ENCODE assay signal across 15 cellular contexts in the genomic region with DNA sequence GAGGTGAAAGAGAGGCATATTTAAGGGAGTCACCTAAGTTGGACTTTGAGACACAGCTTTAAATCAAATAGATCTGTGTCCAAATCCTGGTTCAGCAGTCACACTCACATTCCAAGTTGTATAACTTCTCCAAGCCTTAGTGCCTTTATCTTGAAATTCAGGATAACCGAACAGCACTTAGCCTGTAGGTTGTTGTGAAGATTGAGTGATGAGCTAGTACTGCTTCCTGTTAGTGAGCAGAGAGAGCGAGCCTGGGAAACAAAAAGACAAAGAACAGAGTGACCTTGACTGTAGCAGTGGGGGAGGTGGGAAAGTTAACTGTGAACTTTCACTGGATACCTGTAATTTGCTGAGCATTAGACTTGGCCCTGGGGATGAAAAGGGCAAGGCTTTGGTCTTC. TPM values are rescaled to one million over a fixed set of nuclear protein-coding genes. Genes with fewer than 3 reads are reported as not detected.
A peak's percentile ranks its signal among the peaks of the same experiment; 100 is the strongest.
DNase-seq lines count a peak whose midpoint lies in the region; ATAC-seq, FAIRE-seq and TF ChIP-seq lines count a peak whose summit lies in the region.
"Had no signal": no experiment of that assay in that cellular context is flagged by ENCODE, and none has a peak within 500 bp of the region (broad histone marks: within the 10 kb centered on the region; RNA-seq: fewer than 3 reads in every experiment).

No MANE protein-coding gene starts in this region.

- H3K79me2 ChIP-seq in OCI-LY1 (ENCODE audit: insufficient read depth, low read length) (peaks cover 58% of the 10 kb centered on the region), H1 (ENCODE audit: control insufficient read depth in 1 of 2, insufficient read depth in 2 of 2, low read length in 2 of 2) (peaks cover 3 to 90% of the 10 kb centered on the region in 2 experiments)

- H3F3A ChIP-seq in OCI-LY1 (ENCODE audit: insufficient read depth, low read length), result no peaks in the 10 kb centered on the region

- H2BK5ac ChIP-seq in H1 (ENCODE audit: low read depth, low read length), result no peak overlapping the region

- 66% methylated on average over 2 of the region's 2 CpGs; no CpG with 5 or more reads in 1 of the 2 experiments for WGBS in H1 (ENCODE audit: extremely low coverage in 1 of 2, insufficient coverage in 1 of 2, insufficient read length in 1 of 2, insufficient replicate concordance in 2 of 2, low coverage in 1 of 2, low lambda C conversion rate in 2 of 2, missing lambda C conversion rate in 1 of 2), 2 experiments
- WGBS in esophagus muscularis mucosa, result 37% methylated on average over 2 of the region's 2 CpGs

- H3K27ac ChIP-seq in OCI-LY1 (ENCODE audit: low read depth, low read length, poor library complexity, severe bottlenecking), result peak overlapping the region; percentile 34
- H3K27ac ChIP-seq in H1 (ENCODE audit: low read depth, low read length), result no peak overlapping the region
- H3K27ac ChIP-seq in naive thymus-derived CD4-positive, alpha-beta T cell (ENCODE audit: low read depth, low read length), result peak overlapping the region; percentile 26
- peak overlapping the region in 2 of 4 donors; percentile 6 to 13 for H3K27ac ChIP-seq in esophagus muscularis mucosa (replicated peaks in 1 of 4)
- H3K27ac ChIP-seq: SJSA1, upper lobe of left lung had no signal

- no peak overlapping the region for H2AFZ ChIP-seq in OCI-LY1 (ENCODE audit: low read length)
- no peak overlapping the region for H2AFZ ChIP-seq in H1 (ENCODE audit: low read length)

- peak overlapping the region; percentile 77; the same call in 1 of the 2 replicates for H2BK12ac ChIP-seq in H1 (ENCODE audit: low read depth, low read length)

- peak; percentile 70 for FAIRE-seq in H1 (lab: Jason Lieb, UNC)
- FAIRE-seq: D721Med, GM12892 had no signal

- BruUV-seq in Caco-2 (replicated peaks; lab: Mats Ljungman, UMichigan), result no TSS peak

- H3K4me1 Mint-ChIP-seq in Caco-2 (ENCODE audit: low read depth, unreplicated experiment), result peaks cover 36% of the 10 kb centered on the region
- H3K4me1 Mint-ChIP-seq in naive thymus-derived CD4-positive, alpha-beta T cell, result peaks cover 43 to 63% (median 52%) of the 10 kb centered on the region in 7 donors

- H3K18ac ChIP-seq in H1 (ENCODE audit: extremely low read depth, low read length), result no peak overlapping the region

- H3K56ac ChIP-seq in H1 (replicated peaks; ENCODE audit: insufficient read length, low read depth, low read length), result no peak overlapping the region

- DNase-seq in Caco-2, result peak in 1 of 2 experiments; percentile 32
- no peak for DNase-seq in H1 (ENCODE audit: low read depth in 1 of 2, low spot score in 2 of 2)
- DNase-seq in naive thymus-derived CD4-positive, alpha-beta T cell, result peak in 2 of 9 donors; percentile 14 to 16
- DNase-seq in esophagus muscularis mucosa (ENCODE audit: extremely low spot score), result no peak
- DNase-seq: activated CD4-positive, alpha-beta T cell treated with anti-CD3 and anti-CD28 coated beads, Interleukin-2, amount 50 U/mL, for 48 hours; kidney glomerular epithelial cell; right cardiac atrium; upper lobe of left lung had no signal

- intact Hi-C loops in Caco-2 (cut with micrococcal nuclease; ENCODE audit: unreplicated experiment), result loop anchor here (1.0 kb wide), 1 partner anchor 8 kb away; no protein-coding TSS in a partner anchor
- intact Hi-C loops in naive thymus-derived CD4-positive, alpha-beta T cell (cut with micrococcal nuclease), result no loop called here
- intact Hi-C loops in esophagus muscularis mucosa (cut with DNase I), result no loop called here

- H3K9me3 ChIP-seq in Caco-2 (no peaks in the 10 kb centered on the region), OCI-LY1 (ENCODE audit: low read length) (no peaks in the 10 kb centered on the region), H1 (ENCODE audit: insufficient read depth in 2 of 2, low read depth in 1 of 2, low read length in 1 of 2) (no peaks in the 10 kb centered on the region), esophagus muscularis mucosa (no peaks in the 10 kb centered on the region)
- H3K9me3 ChIP-seq in naive thymus-derived CD4-positive, alpha-beta T cell (ENCODE audit: control insufficient read depth in 2 of 3, low read length in 3 of 3), result no peaks in the 10 kb centered on the region
- H3K9me3 ChIP-seq: SJSA1, upper lobe of left lung had no signal

- H4K20me1 ChIP-seq in OCI-LY1 (ENCODE audit: insufficient read depth, low read length), result no peaks in the 10 kb centered on the region
- peaks cover 18 to 26% of the 10 kb centered on the region in 2 experiments for H4K20me1 ChIP-seq in H1 (replicated peaks in 1 of 2; ENCODE audit: control insufficient read depth in 1 of 2, insufficient read depth in 2 of 2, low read length in 2 of 2)

- peak overlapping the region; percentile 8 for H3K27ac Mint-ChIP-seq in Caco-2 (ENCODE audit: unreplicated experiment)
- H3K27ac Mint-ChIP-seq in naive thymus-derived CD4-positive, alpha-beta T cell, result peak overlapping the region; percentile 32 to 81 (median 63)

- TF ChIP-seq POLR2A in H1 (IDR thresholded peaks at IDR 0.05; ENCODE audit: control extremely low read depth in 1 of 2, low read depth in 2 of 2, low read length in 2 of 2), result no peak
- TF ChIP-seq POLR2A in esophagus muscularis mucosa (IDR thresholded peaks at IDR 0.05; ENCODE audit: low read depth), result no peak

- no peak overlapping the region for H2BK15ac ChIP-seq in H1 (ENCODE audit: low read length)

- no peak overlapping the region for H2BK120ac ChIP-seq in H1 (replicated peaks; ENCODE audit: low read depth, low read length)

- H3K36me3 ChIP-seq in Caco-2 (ENCODE audit: control insufficient read depth, insufficient read depth, low read length) (no peaks in the 10 kb centered on the region), OCI-LY1 (ENCODE audit: insufficient read depth, low read length) (peaks cover 14% of the 10 kb centered on the region), H1 (ENCODE audit: control insufficient read depth in 2 of 4, insufficient read depth in 4 of 4, low read length in 3 of 4) (no peaks in the 10 kb centered on the region), esophagus muscularis mucosa (peaks cover 0 to 6% (median 4%) of the 10 kb centered on the region in 4 donors)
- H3K36me3 ChIP-seq in naive thymus-derived CD4-positive, alpha-beta T cell (ENCODE audit: control insufficient read depth in 2 of 3, insufficient read depth in 3 of 3, low read length in 3 of 3), result peaks cover 0 to 7% (median 3%) of the 10 kb centered on the region in 3 experiments

- H2AK5ac ChIP-seq in H1 (ENCODE audit: low read depth, low read length), result peak overlapping the region; percentile 47; the same call in 1 of the 2 replicates

- ATAC-seq in naive thymus-derived CD4-positive, alpha-beta T cell, result peak; percentile 26
- ATAC-seq in GM18909 (IDR thresholded peaks at IDR 0.05; ENCODE audit: poor library complexity, unreplicated experiment) (no peak), GM19397 (IDR thresholded peaks at IDR 0.05; ENCODE audit: unreplicated experiment) (no peak), GM19455 (IDR thresholded peaks at IDR 0.05; ENCODE audit: unreplicated experiment) (no peak)

- H3K4me1 ChIP-seq in Caco-2 (peaks cover 18% of the 10 kb centered on the region), OCI-LY1 (ENCODE audit: insufficient read depth, low read length, severe bottlenecking) (peaks cover 17% of the 10 kb centered on the region), H1 (replicated peaks in 1 of 4; ENCODE audit: control insufficient read depth in 3 of 4, insufficient read depth in 4 of 4, low read length in 3 of 4) (peaks cover 5 to 7% (median 5%) of the 10 kb centered on the region in 4 experiments; a peak in 6 of 7 replicates), esophagus muscularis mucosa (peaks cover 41 to 60% (median 58%) of the 10 kb centered on the region in 4 donors)
- H3K4me1 ChIP-seq in naive thymus-derived CD4-positive, alpha-beta T cell (ENCODE audit: control insufficient read depth in 2 of 2, insufficient read depth in 2 of 2, low read length in 2 of 2), result peaks cover 2 to 19% of the 10 kb centered on the region in 2 donors

- peaks cover 19% of the 10 kb centered on the region for H3K79me1 ChIP-seq in H1 (ENCODE audit: low read depth, low read length)

- H3K9ac ChIP-seq in OCI-LY1 (ENCODE audit: low read length), result peak overlapping the region; percentile 11; the same call in 1 of the 2 replicates
- H3K9ac ChIP-seq in H1 (replicated peaks in 1 of 4; ENCODE audit: extremely low read depth in 1 of 4, low read depth in 3 of 4, low read length in 3 of 4), result no peak overlapping the region

- peak overlapping the region; percentile 9 for H3K4me3 Mint-ChIP-seq in Caco-2 (ENCODE audit: unreplicated experiment)
- peak overlapping the region in 9 of 10 donors; percentile 16 to 58 (median 26) for H3K4me3 Mint-ChIP-seq in naive thymus-derived CD4-positive, alpha-beta T cell

- H3K9me3 Mint-ChIP-seq in Caco-2 (ENCODE audit: unreplicated experiment), result no peaks in the 10 kb centered on the region
- H3K9me3 Mint-ChIP-seq in naive thymus-derived CD4-positive, alpha-beta T cell, result peaks cover 0 to 1% (median 0%) of the 10 kb centered on the region in 11 donors

- CTCF ChIA-PET in Caco-2 (lab: Charles Lee) (interaction anchor here (0.8 to 1.0 kb wide), 2 partner anchors 8 to 51 kb away, joined by 3 to 4 read pairs; no protein-coding TSS in a partner anchor), H1 (lab: Charles Lee; ENCODE audit: partially characterized antibody) (interaction anchor here (1.0 to 3.5 kb wide), 5 partner anchors 8 to 53 kb away, joined by 3 to 14 read pairs (median 3); no protein-coding TSS in a partner anchor)
- CTCF ChIA-PET in naive thymus-derived CD4-positive, alpha-beta T cell (lab: Charles Lee), result interaction anchor here (0.6 to 1.0 kb wide), 3 partner anchors 8 to 336 kb away, joined by 3 to 4 read pairs (median 4); no protein-coding TSS in a partner anchor

- H4K5ac ChIP-seq in H1 (ENCODE audit: insufficient read length, low read depth, low read length), result no peak overlapping the region

- H4K91ac ChIP-seq in H1 (replicated peaks; ENCODE audit: insufficient read length, low read length), result no peak overlapping the region

- H3K14ac ChIP-seq in H1 (ENCODE audit: insufficient read length), result no peak overlapping the region

- no peak overlapping the region for H3K4ac ChIP-seq in H1 (replicated peaks; ENCODE audit: insufficient read length, low read depth, low read length)

- TF ChIP-seq CTCF in Caco-2 (IDR thresholded peaks at IDR 0.05; ENCODE audit: insufficient read depth in 1 of 2, low read depth in 1 of 2, low read length in 1 of 2, severe bottlenecking in 1 of 2, unreplicated experiment in 1 of 2) (no peak), OCI-LY1 (IDR thresholded peaks at IDR 0.05; ENCODE audit: low read length) (no peak), H1 (IDR thresholded peaks at IDR 0.05; ENCODE audit: control extremely low read depth in 1 of 3, insufficient read depth in 1 of 3, low read depth in 1 of 3, low read length in 3 of 3) (no peak), esophagus muscularis mucosa (IDR thresholded peaks at IDR 0.05) (no peak)

- H2BK20ac ChIP-seq in H1 (ENCODE audit: low read length), result no peak overlapping the region

- H4K8ac ChIP-seq in H1 (ENCODE audit: extremely low read depth, insufficient read depth, low read length), result no peak overlapping the region

- peaks cover 19% of the 10 kb centered on the region for H3K36me3 Mint-ChIP-seq in Caco-2 (ENCODE audit: insufficient read depth, unreplicated experiment)
- peaks cover 0 to 12% (median 4%) of the 10 kb centered on the region in 5 donors for H3K36me3 Mint-ChIP-seq in naive thymus-derived CD4-positive, alpha-beta T cell

- H3K9me2 ChIP-seq in OCI-LY1 (ENCODE audit: low read depth, low read length), result no peaks in the 10 kb centered on the region

- POLR2A ChIA-PET in Caco-2 (lab: Charles Lee) (interaction anchor here (0.6 to 1.5 kb wide), 3 partner anchors 23 to 32 kb away, joined by 4 to 9 read pairs (median 5); no protein-coding TSS in a partner anchor), H1 (lab: Charles Lee; ENCODE audit: partially characterized antibody) (interaction anchor here (0.7 to 2.2 kb wide), 9 partner anchors 12 to 538 kb away, joined by 3 to 13 read pairs (median 3); a partner anchor contains a TSS)
- POLR2A ChIA-PET in naive thymus-derived CD4-positive, alpha-beta T cell (lab: Charles Lee), result interaction anchor here (1.5 kb wide), 1 partner anchor 131 kb away, joined by 6 read pairs; a partner anchor contains a TSS

- H3K4me2 ChIP-seq in OCI-LY1 (ENCODE audit: low read length), result no peak overlapping the region
- H3K4me2 ChIP-seq in H1 (ENCODE audit: insufficient read depth in 1 of 2, low read depth in 2 of 2, low read length in 2 of 2), result peak overlapping the region; percentile 33 to 59; a peak in 2 of 4 replicates

- TF ChIP-seq EP300 in H1 (IDR thresholded peaks at IDR 0.05; ENCODE audit: borderline replicate concordance in 1 of 2, low read depth in 2 of 2, low read length in 2 of 2), result no peak
- TF ChIP-seq EP300 in esophagus muscularis mucosa (IDR thresholded peaks at IDR 0.05), result no peak

- H3K27me3 Mint-ChIP-seq in Caco-2 (ENCODE audit: insufficient read depth, unreplicated experiment), result no peaks in the 10 kb centered on the region
- H3K27me3 Mint-ChIP-seq in naive thymus-derived CD4-positive, alpha-beta T cell, result no peaks in the 10 kb centered on the region

- H3K27me3 ChIP-seq in Caco-2 (replicated peaks; ENCODE audit: control insufficient read depth, insufficient read depth, low read length), result no peaks in the 10 kb centered on the region
- H3K27me3 ChIP-seq in OCI-LY1 (ENCODE audit: insufficient read depth, low read length), result no peaks in the 10 kb centered on the region
- H3K27me3 ChIP-seq in H1 (replicated peaks in 1 of 4; ENCODE audit: control insufficient read depth in 3 of 4, extremely low read depth in 1 of 4, insufficient read depth in 3 of 4, low read length in 3 of 4), result no peaks in the 10 kb centered on the region
- no peaks in the 10 kb centered on the region for H3K27me3 ChIP-seq in naive thymus-derived CD4-positive, alpha-beta T cell (ENCODE audit: control insufficient read depth in 2 of 2, insufficient read depth in 2 of 2, low read length in 2 of 2)
- H3K27me3 ChIP-seq in esophagus muscularis mucosa, result no peaks in the 10 kb centered on the region
- H3K27me3 ChIP-seq: SJSA1, upper lobe of left lung had no signal

- H3K23ac ChIP-seq in H1 (ENCODE audit: insufficient read length), result no peak overlapping the region

- TF ChIP-seq RAD21 in H1 (IDR thresholded peaks at IDR 0.05 in 1 of 2, conservative IDR thresholded peaks at IDR 0.05 in 1 of 2; ENCODE audit: low read depth in 2 of 2, low read length in 2 of 2), result no peak

- H3K4me3 ChIP-seq in Caco-2 (ENCODE audit: low read depth, low read length) (no peak overlapping the region), OCI-LY1 (ENCODE audit: low read depth, low read length, poor library complexity, severe bottlenecking) (no peak overlapping the region), H1 (ENCODE audit: extremely low read depth in 1 of 4, insufficient read depth in 2 of 4, low read depth in 3 of 4, low read length in 4 of 4) (no peak overlapping the region), esophagus muscularis mucosa (no peak overlapping the region)
- H3K4me3 ChIP-seq in naive thymus-derived CD4-positive, alpha-beta T cell (ENCODE audit: low read length), result no peak overlapping the region
- H3K4me3 ChIP-seq: SJSA1, upper lobe of left lung had no signal

- no peaks in the 10 kb centered on the region for H3K23me2 ChIP-seq in H1 (ENCODE audit: low read depth, low read length)

RNA-seq across cellular contexts. Expression of a gene that starts 22.4 kb away (rescaled TPM):
- total RNA-seq in Caco-2 (2022) (39.3 and 41.3 TPM in 2 replicates), esophagus muscularis mucosa (10 to 100 TPM; 21.4 to 60.9 (median 36.4) TPM)
- total RNA-seq in H1 (2021; fragmentation: NEBNext Ultra II Directional; extraction: Animal tissue kit (Norgen Biotek cat#: 25700)), result 41.9 and 45.6 TPM in 2 replicates
- 17.1 and 21.8 TPM in 2 replicates for polyA plus RNA-seq in H1 (2011; rRNA removed)
- polyA plus RNA-seq in H1 (2011; cell fraction: cytosol; rRNA removed), result 11.3 TPM
- 20.4 TPM for polyA plus RNA-seq in H1 (2011; cell fraction: nucleus; rRNA removed)
- 27.3 to 34.0 TPM (median 31.2 TPM) in 4 replicates for polyA plus RNA-seq in H1 (2012, experiment 1 of 2)
- 20.2 TPM for polyA plus RNA-seq in H1 (2012, experiment 2 of 2)
- polyA plus RNA-seq in H1 (2013, experiment 1 of 2), result 27.3 TPM
- 28.9 TPM for polyA plus RNA-seq in H1 (2013, experiment 2 of 2)
- 16.0 and 35.9 TPM in 2 replicates for polyA minus RNA-seq in H1 (2011; rRNA and poly(A)+ RNA removed)
- polyA minus RNA-seq in H1 (2011; cell fraction: cytosol; rRNA and poly(A)+ RNA removed), result 18.1 TPM
- polyA minus RNA-seq in H1 (2011; cell fraction: nucleus; rRNA and poly(A)+ RNA removed), result 20.5 TPM
- 10 to 100 TPM; 26.4 to 51.2 (median 35.5) TPM for total RNA-seq in naive thymus-derived CD4-positive, alpha-beta T cell
- 10 to 100 TPM in 1 of 2 donors, 1 to 10 TPM in 1; 3.5 to 12.3 TPM for polyA plus RNA-seq in naive thymus-derived CD4-positive, alpha-beta T cell

RNA-seq across cellular contexts. Expression of a gene that starts 38.8 kb away (rescaled TPM):
- total RNA-seq in Caco-2 (2022), result 2.3 and 2.4 TPM in 2 replicates
- total RNA-seq in H1 (2021; fragmentation: NEBNext Ultra II Directional; extraction: Animal tissue kit (Norgen Biotek cat#: 25700)), result 1.1 and 2.2 TPM in 2 replicates
- 3.7 and 3.8 TPM in 2 replicates for polyA plus RNA-seq in H1 (2011; rRNA removed)
- polyA plus RNA-seq in H1 (2011; cell fraction: cytosol; rRNA removed), result 0.93 TPM
- 5.8 TPM for polyA plus RNA-seq in H1 (2011; cell fraction: nucleus; rRNA removed)
- 0.95 to 2.8 TPM (median 1.9 TPM) in 4 replicates for polyA plus RNA-seq in H1 (2012, experiment 1 of 2)
- polyA plus RNA-seq in H1 (2012, experiment 2 of 2), result 0.91 TPM
- polyA plus RNA-seq in H1 (2013, experiment 1 of 2), result 2.6 TPM
- 2.4 TPM for polyA plus RNA-seq in H1 (2013, experiment 2 of 2)
- polyA minus RNA-seq in H1 (2011; rRNA and poly(A)+ RNA removed), result not detected in 2 replicates
- polyA minus RNA-seq in H1 (2011; cell fraction: cytosol; rRNA and poly(A)+ RNA removed), result not detected
- 2.3 TPM for polyA minus RNA-seq in H1 (2011; cell fraction: nucleus; rRNA and poly(A)+ RNA removed)
- total RNA-seq in naive thymus-derived CD4-positive, alpha-beta T cell, result 1 to 10 TPM; 2.0 to 8.1 (median 6.0) TPM
- 1 to 10 TPM in 1 of 2 donors, under 1 TPM in 1; 0.97 to 1.2 TPM for polyA plus RNA-seq in naive thymus-derived CD4-positive, alpha-beta T cell
- 10 to 100 TPM in 3 of 4 donors, 1 to 10 TPM in 1; 7.9 to 15.2 (median 12.8) TPM for total RNA-seq in esophagus muscularis mucosa

RNA-seq across cellular contexts. Expression of a gene that starts 51.6 kb away (rescaled TPM):
- total RNA-seq in Caco-2 (2022) (215 and 217 TPM in 2 replicates), esophagus muscularis mucosa (10 to 100 TPM; 47.1 to 70.6 (median 59.2) TPM)
- total RNA-seq in H1 (2021; fragmentation: NEBNext Ultra II Directional; extraction: Animal tissue kit (Norgen Biotek cat#: 25700)), result 112 and 116 TPM in 2 replicates
- polyA plus RNA-seq in H1 (2011; rRNA removed), result 128 and 182 TPM in 2 replicates
- polyA plus RNA-seq in H1 (2011; cell fraction: cytosol; rRNA removed), result 107 TPM
- polyA plus RNA-seq in H1 (2011; cell fraction: nucleus; rRNA removed), result 485 TPM
- 120 to 133 TPM (median 129 TPM) in 4 replicates for polyA plus RNA-seq in H1 (2012, experiment 1 of 2)
- polyA plus RNA-seq in H1 (2012, experiment 2 of 2), result 128 TPM
- 81.5 TPM for polyA plus RNA-seq in H1 (2013, experiment 1 of 2)
- 77.1 TPM for polyA plus RNA-seq in H1 (2013, experiment 2 of 2)
- polyA minus RNA-seq in H1 (2011; rRNA and poly(A)+ RNA removed), result 93.9 and 120 TPM in 2 replicates
- 99.0 TPM for polyA minus RNA-seq in H1 (2011; cell fraction: cytosol; rRNA and poly(A)+ RNA removed)
- 145 TPM for polyA minus RNA-seq in H1 (2011; cell fraction: nucleus; rRNA and poly(A)+ RNA removed)
- 100 to 1,000 TPM in 4 of 5 experiments, 10 to 100 TPM in 1; 98.3 to 143 (median 118) TPM for total RNA-seq in naive thymus-derived CD4-positive, alpha-beta T cell
- polyA plus RNA-seq in naive thymus-derived CD4-positive, alpha-beta T cell, result 10 to 100 TPM; 12.3 to 19.0 TPM

RNA-seq across cellular contexts. Expression of a gene that starts 56.3 kb away (rescaled TPM):
- total RNA-seq in Caco-2 (2022) (853 and 871 TPM in 2 replicates), esophagus muscularis mucosa (100 to 1,000 TPM; 230 to 403 (median 321) TPM)
- 659 and 691 TPM in 2 replicates for total RNA-seq in H1 (2021; fragmentation: NEBNext Ultra II Directional; extraction: Animal tissue kit (Norgen Biotek cat#: 25700))
- polyA plus RNA-seq in H1 (2011; rRNA removed), result 128 and 136 TPM in 2 replicates
- polyA plus RNA-seq in H1 (2011; cell fraction: cytosol; rRNA removed), result 198 TPM
- 235 TPM for polyA plus RNA-seq in H1 (2011; cell fraction: nucleus; rRNA removed)
- 585 to 1,069 TPM (median 670 TPM) in 4 replicates for polyA plus RNA-seq in H1 (2012, experiment 1 of 2)
- polyA plus RNA-seq in H1 (2012, experiment 2 of 2), result 26.5 TPM
- polyA plus RNA-seq in H1 (2013, experiment 1 of 2), result 645 TPM
- 713 TPM for polyA plus RNA-seq in H1 (2013, experiment 2 of 2)
- 1,075 and 1,150 TPM in 2 replicates for polyA minus RNA-seq in H1 (2011; rRNA and poly(A)+ RNA removed)
- polyA minus RNA-seq in H1 (2011; cell fraction: cytosol; rRNA and poly(A)+ RNA removed), result 511 TPM
- polyA minus RNA-seq in H1 (2011; cell fraction: nucleus; rRNA and poly(A)+ RNA removed), result 490 TPM
- total RNA-seq in naive thymus-derived CD4-positive, alpha-beta T cell, result 100 to 1,000 TPM; 184 to 499 (median 337) TPM
- 100 to 1,000 TPM; 175 to 188 TPM for polyA plus RNA-seq in naive thymus-derived CD4-positive, alpha-beta T cell
